8 cellular contexts compared by ENCODE assay signal in the genomic region with DNA sequence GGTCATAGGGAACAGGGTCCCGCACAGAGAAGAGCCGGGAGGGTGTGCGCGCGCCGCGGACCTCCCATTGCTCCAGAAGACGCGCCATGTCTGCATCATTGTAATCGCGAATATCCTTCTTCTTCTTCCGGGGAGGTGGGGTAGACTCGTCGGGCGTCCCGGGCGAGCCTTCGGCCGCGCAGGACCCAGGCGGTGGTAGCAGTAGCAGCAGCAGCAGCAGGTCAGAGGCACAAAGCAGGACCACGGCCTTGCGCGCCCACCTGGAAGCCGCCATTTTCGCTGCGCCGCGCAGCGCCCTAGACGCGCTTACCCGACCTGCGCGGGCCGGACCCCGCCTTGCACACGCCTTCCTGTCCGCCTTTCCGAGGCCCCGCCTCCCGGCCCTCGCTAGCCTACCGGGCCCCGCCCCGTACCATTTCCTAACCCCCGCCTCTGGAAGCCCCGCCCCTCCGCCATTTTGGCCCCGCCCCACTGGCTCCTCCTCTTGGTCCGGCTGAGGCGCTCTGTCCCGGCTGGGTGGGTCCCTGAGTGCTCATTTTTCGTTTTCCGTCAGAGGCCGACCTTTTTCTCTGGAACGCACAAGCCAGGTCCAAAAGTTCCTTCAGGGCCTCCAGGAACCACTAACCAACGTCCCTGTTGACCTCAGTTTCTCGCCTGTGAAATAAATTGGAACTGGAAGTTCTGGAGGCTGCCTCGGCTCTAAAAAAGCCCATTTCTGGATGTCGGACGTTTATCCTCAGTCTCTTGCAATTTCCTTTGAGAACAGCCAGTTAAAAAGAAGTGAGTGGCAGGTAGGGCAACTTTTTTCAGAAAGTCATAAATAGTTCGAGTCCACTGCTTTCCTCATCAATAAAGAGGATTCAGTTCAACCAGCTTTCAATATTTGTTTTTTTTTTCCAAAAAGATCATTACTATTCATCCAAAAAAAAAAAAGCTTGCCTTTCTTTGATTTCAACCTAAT. TPM values are rescaled to one million over a fixed set of nuclear protein-coding genes. Genes with fewer than 3 reads are reported as not detected.
DNase-seq lines count a peak whose midpoint lies in the region; ATAC-seq and TF ChIP-seq lines count a peak whose summit lies in the region.

MESD (minus strand) TSS at position 302 of the 961 bp plus-strand sequence; CDS start at position 274, 28 bp downstream.

- H3K4me3 Mint-ChIP-seq in activated CD4-positive, alpha-beta T cell treated with anti-CD3 and anti-CD28 coated beads for 36 hours, result peak within 1 kb of the TSS; percentile 94
- peak within 1 kb of the TSS; percentile 93 for H3K4me3 Mint-ChIP-seq in chondrocyte (ENCODE audit: unreplicated experiment)

- CTCF ChIA-PET in BJ (lab: Yijun Ruan, JAX), result interaction anchor here (0.8 to 2.7 kb wide), 5 partner anchors 11 to 276 kb away, joined by 3 to 12 read pairs (median 5); partner anchors contain the start of gene TLNRD1
- CTCF ChIA-PET in activated CD4-positive, alpha-beta T cell treated with anti-CD3 and anti-CD28 coated beads for 36 hours (lab: Charles Lee), result interaction anchor here (0.6 to 2.3 kb wide), 4 partner anchors 11 to 1394 kb away, joined by 3 to 8 read pairs (median 6); partner anchors contain the start of gene TLNRD1

- peaks cover 16% of the 10 kb centered on the region for H3K36me3 Mint-ChIP-seq in activated CD4-positive, alpha-beta T cell treated with anti-CD3 and anti-CD28 coated beads for 36 hours (ENCODE audit: low read depth)
- H3K36me3 Mint-ChIP-seq in chondrocyte (ENCODE audit: low read depth), result no peaks in the 10 kb centered on the region

- H3K36me3 ChIP-seq in BJ (ENCODE audit: control insufficient read depth, insufficient read depth, low read length), result no peaks in the 10 kb centered on the region

- ATAC-seq in HG03457 (IDR thresholded peaks at IDR 0.05; ENCODE audit: unreplicated experiment), result peak; percentile 89
- ATAC-seq in activated CD4-positive, alpha-beta T cell treated with anti-CD3 and anti-CD28 coated beads for 36 hours, result peak; percentile 99

- DNase-seq in BJ (ENCODE audit: low read depth) (peak; percentile 65), GM19240 (ENCODE audit: insufficient read length, low spot score) (peak; percentile 87), NCI-H524 (lab: John Stamatoyannopoulos, UW) (peak; percentile 93 to 95), chondrocyte (ENCODE audit: low spot score) (peak; percentile 98), kidney glomerular epithelial cell (lab: John Stamatoyannopoulos, UW) (peak; percentile 91)
- DNase-seq in activated CD4-positive, alpha-beta T cell treated with anti-CD3 and anti-CD28 coated beads for 36 hours, result peak; percentile 99
- DNase-seq in stimulated activated CD4-positive, alpha-beta T cell treated with anti-CD3 and anti-CD28 coated beads, Interleukin-15, amount 100 ng/mL, for 48 hours (ENCODE audit: low read depth in 2 of 2), result peak; percentile 95 to 99

- H3K4me1 Mint-ChIP-seq in activated CD4-positive, alpha-beta T cell treated with anti-CD3 and anti-CD28 coated beads for 36 hours, result peaks cover 50% of the 10 kb centered on the region
- peaks cover 48% of the 10 kb centered on the region for H3K4me1 Mint-ChIP-seq in chondrocyte (ENCODE audit: low read depth)

- H3K4me3 ChIP-seq in BJ (ENCODE audit: low read depth, low read length), result peak within 1 kb of the TSS; percentile 65

- H3K27me3 Mint-ChIP-seq in activated CD4-positive, alpha-beta T cell treated with anti-CD3 and anti-CD28 coated beads for 36 hours, result no peaks in the 10 kb centered on the region
- no peaks in the 10 kb centered on the region for H3K27me3 Mint-ChIP-seq in chondrocyte (ENCODE audit: low read depth)

- H3K9me3 Mint-ChIP-seq in activated CD4-positive, alpha-beta T cell treated with anti-CD3 and anti-CD28 coated beads for 36 hours (ENCODE audit: low read depth), result no peaks in the 10 kb centered on the region
- H3K9me3 Mint-ChIP-seq in chondrocyte (ENCODE audit: low read depth), result no peaks in the 10 kb centered on the region

- POLR2A ChIA-PET in BJ (lab: Charles Lee), result interaction anchor here (0.6 kb wide), 2 partner anchors 9 to 280 kb away, joined by 5 to 6 read pairs; no protein-coding TSS in a partner anchor
- POLR2A ChIA-PET in activated CD4-positive, alpha-beta T cell treated with anti-CD3 and anti-CD28 coated beads for 36 hours (lab: Charles Lee), result no interaction called here

- H3K27me3 ChIP-seq in BJ (ENCODE audit: control insufficient read depth, insufficient read depth, low read length), result no peaks in the 10 kb centered on the region

- TF ChIP-seq CTCF in BJ (IDR thresholded peaks at IDR 0.05; ENCODE audit: insufficient read depth, low read depth, low read length) (no peak), chondrocyte (IDR thresholded peaks at IDR 0.05) (no peak)

- intact Hi-C loops in activated CD4-positive, alpha-beta T cell treated with anti-CD3 and anti-CD28 coated beads for 36 hours (cut with DNase I, micrococcal nuclease), result loop anchor here (1.0 to 10.0 kb wide), 7 partner anchors 11 to 1548 kb away; partner anchors contain the start of genes TLNRD1 (in 2 of the 2), ABHD17C (in 1 of the 2), MEX3B (in 1 of the 2) and STARD5 (in 1 of the 2)

- peak within 1 kb of the TSS; percentile 89 for H3K27ac Mint-ChIP-seq in activated CD4-positive, alpha-beta T cell treated with anti-CD3 and anti-CD28 coated beads for 36 hours
- H3K27ac Mint-ChIP-seq in chondrocyte (ENCODE audit: unreplicated experiment), result peak within 1 kb of the TSS; percentile 91

RNA-seq across cellular contexts. Expression of gene MESD, which starts in this region (rescaled TPM):
- polyA plus RNA-seq in BJ (2011; rRNA removed), result 11.0 and 17.3 TPM in 2 replicates
- polyA minus RNA-seq in BJ (2011; rRNA and poly(A)+ RNA removed), result 4.8 and 5.2 TPM in 2 replicates
- 10 to 100 TPM; 18.6 to 21.7 TPM for total RNA-seq in activated CD4-positive, alpha-beta T cell treated with anti-CD3 and anti-CD28 coated beads for 36 hours
- total RNA-seq in chondrocyte, result 23.5 to 26.5 TPM (median 23.8 TPM) in 3 replicates

Comparison
In these comparisons a context has a peak if more than half of its experiments do, and no peak if none do; other contexts are left out.
1. Peak in every context shown above with its lines: DNase-seq, ATAC-seq and H3K4me3 ChIP-seq.